11 cellular contexts compared by ENCODE assay signal in genomic region chr7:5630670-5631069, GRCh38. TPM values are rescaled to one million over a fixed set of nuclear protein-coding genes. Genes with fewer than 3 reads are reported as not detected.
A peak's percentile ranks its signal among the peaks of the same experiment; 100 is the strongest.
DNase-seq lines count a peak whose midpoint lies in the region; ATAC-seq lines count a peak whose summit lies in the region.
"Had no signal": no experiment of that assay in that cellular context is flagged by ENCODE, and none has a peak within 500 bp of the region (broad histone marks: within the 10 kb centered on the region; RNA-seq: fewer than 3 reads in every experiment).

No MANE protein-coding gene starts in this region.

- peak; percentile 35 to 68 for ATAC-seq in CD4-positive, CD25-positive, alpha-beta regulatory T cell (ENCODE audit: low read depth in 2 of 2)
- no peak for ATAC-seq in HG03039 (IDR thresholded peaks at IDR 0.05; ENCODE audit: unreplicated experiment)

- no peak overlapping the region for H3K27ac ChIP-seq in CD4-positive, CD25-positive, alpha-beta regulatory T cell (ENCODE audit: insufficient read depth, low read length, poor library complexity, severe bottlenecking)
- H3K27ac ChIP-seq: HL-60 had no signal

- no peaks in the 10 kb centered on the region for H3K9me3 Mint-ChIP-seq in CD4-positive, CD25-positive, alpha-beta regulatory T cell

- no peak overlapping the region for H3K4me3 Mint-ChIP-seq in CD4-positive, CD25-positive, alpha-beta regulatory T cell

- DNase-seq in CD4-positive, CD25-positive, alpha-beta regulatory T cell: peak in 1 of 3 donors; percentile 19
- DNase-seq in activated CD4-positive, alpha-beta T cell treated with anti-CD3 and anti-CD28 coated beads for 48 hours: peak; percentile 76
- peak; percentile 21 for DNase-seq in central memory CD4-positive, alpha-beta T cell
- peak; percentile 20 to 33 for DNase-seq in stimulated activated CD4-positive, alpha-beta T cell treated with anti-CD3 and anti-CD28 coated beads, Interleukin-12 subunit alpha, Interleukin-12 subunit beta, amount 100 ng/mL, for 24 hours (ENCODE audit: low read depth in 2 of 2)
- no peak for DNase-seq in C1 segment of cervical spinal cord (lab: John Stamatoyannopoulos, UW)
- DNase-seq in NCI-H2171 treated with DMSO at 0.1 percent for 48 hours (lab: John Stamatoyannopoulos, UW): no peak
- no peak for DNase-seq in NCI-H524 treated with DMSO at 0.1 percent for 48 hours (lab: John Stamatoyannopoulos, UW)
- DNase-seq: DMS153, hippocampal formation had no signal

- peaks cover 21% of the 10 kb centered on the region for H3K4me1 ChIP-seq in CD4-positive, CD25-positive, alpha-beta regulatory T cell (ENCODE audit: control insufficient read depth, insufficient read depth, low read length, poor library complexity, severe bottlenecking)

- no peaks in the 10 kb centered on the region for H3K27me3 ChIP-seq in CD4-positive, CD25-positive, alpha-beta regulatory T cell (ENCODE audit: control insufficient read depth, insufficient read depth, low read length)

- no peaks in the 10 kb centered on the region for H3K9me3 ChIP-seq in CD4-positive, CD25-positive, alpha-beta regulatory T cell (ENCODE audit: control insufficient read depth in 2 of 2, low read length in 2 of 2)

- peak overlapping the region; percentile 79 to 92 (median 82) for H3K27ac Mint-ChIP-seq in CD4-positive, CD25-positive, alpha-beta regulatory T cell

- H3K27me3 Mint-ChIP-seq in CD4-positive, CD25-positive, alpha-beta regulatory T cell: no peaks in the 10 kb centered on the region

- H3K4me1 Mint-ChIP-seq in CD4-positive, CD25-positive, alpha-beta regulatory T cell: peaks cover 6 to 40% (median 20%) of the 10 kb centered on the region in 4 donors

- peaks cover 32% of the 10 kb centered on the region for H3K36me3 ChIP-seq in CD4-positive, CD25-positive, alpha-beta regulatory T cell (ENCODE audit: control insufficient read depth, insufficient read depth, low read length)

- H3K4me3 ChIP-seq in CD4-positive, CD25-positive, alpha-beta regulatory T cell (ENCODE audit: low read depth, low read length): no peak overlapping the region

- peaks cover 23% of the 10 kb centered on the region for H3K36me3 Mint-ChIP-seq in CD4-positive, CD25-positive, alpha-beta regulatory T cell

RNA-seq across cellular contexts. Expression of gene FSCN1, which starts 38.1 kb away (rescaled TPM):
- 7.9 TPM for total RNA-seq in CD4-positive, CD25-positive, alpha-beta regulatory T cell
- under 1 TPM in 2 of 4 donors, not detected in 2; 0.07 to 0.14 TPM for polyA plus RNA-seq in CD4-positive, CD25-positive, alpha-beta regulatory T cell

Comparison
In these comparisons a context has a peak if more than half of its experiments do, and no peak if none do; other contexts are left out.
1. DNase-seq: peak in activated CD4-positive, alpha-beta T cell treated with anti-CD3 and anti-CD28 coated beads for 48 hours (single experiment), central memory CD4-positive, alpha-beta T cell (single experiment) and stimulated activated CD4-positive, alpha-beta T cell treated with anti-CD3 and anti-CD28 coated beads, Interleukin-12 subunit alpha, Interleukin-12 subunit beta, amount 100 ng/mL, for 24 hours (2 of 2); none in C1 segment of cervical spinal cord (0 of 14), NCI-H2171 treated with DMSO at 0.1 percent for 48 hours (single experiment) and NCI-H524 treated with DMSO at 0.1 percent for 48 hours (single experiment).